1 cellular context compared by ENCODE assay signal in the genomic region with DNA sequence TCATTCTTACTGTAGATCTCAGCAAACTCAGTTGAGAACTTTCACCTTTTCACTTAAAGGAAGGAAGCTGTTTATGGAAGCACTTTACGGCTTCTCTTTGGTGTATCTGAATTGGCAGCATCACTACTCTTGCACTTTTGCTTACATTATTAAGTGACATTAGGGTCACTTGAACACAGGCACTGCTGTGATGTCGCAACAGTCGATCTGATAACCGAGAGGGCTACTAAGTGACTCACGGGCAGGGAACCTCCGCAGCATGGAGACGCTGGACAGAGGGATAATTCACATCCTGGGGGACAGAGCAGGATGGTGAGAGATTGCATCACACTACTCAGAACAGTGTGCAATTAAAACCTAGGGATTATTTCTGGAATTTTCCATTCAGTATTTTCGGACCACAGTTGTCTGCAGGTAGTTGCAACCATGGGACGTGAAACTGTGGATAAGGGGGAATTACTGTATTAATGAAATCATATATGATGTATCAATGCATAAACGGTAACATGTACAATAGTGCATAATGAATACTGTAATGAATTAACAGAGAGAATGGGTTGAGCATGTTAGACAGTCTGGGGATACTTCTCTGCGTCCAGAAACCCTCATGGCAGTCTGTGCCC.
A peak's percentile ranks its signal among the peaks of the same experiment; 100 is the strongest.
TF ChIP-seq lines count a peak whose summit lies in the region.

No MANE protein-coding gene starts in this region.

TF ChIP-seq in HepG2, 621 proteins besides CTCF, POLR2A, EP300 and RAD21 (continued from another document):
- TF ChIP-seq SAFB2 (CRISPR knock-in tag; IDR thresholded peaks at IDR 0.05; ENCODE audit: borderline replicate concordance, low read depth) (no peak), ZNF446 (CRISPR knock-in tag; IDR thresholded peaks at IDR 0.05) (no peak), IRF2 (CRISPR knock-in tag; IDR thresholded peaks at IDR 0.05) (peak; percentile 59; the same call in 1 of the 2 replicates), GATAD1 (CRISPR knock-in tag; IDR thresholded peaks at IDR 0.05) (0 out of 2 replicates have a peak, but pooled peaks have one; percentile 29), CREB1 (IDR thresholded peaks at IDR 0.05) (no peak), CREB1 (CRISPR knock-in tag; IDR thresholded peaks at IDR 0.05) (0 out of 2 replicates have a peak, but pooled peaks have one; percentile 57), ZNF34 (CRISPR knock-in tag; IDR thresholded peaks at IDR 0.05; ENCODE audit: borderline replicate concordance) (no peak), ZNF788 (CRISPR knock-in tag; IDR thresholded peaks at IDR 0.05; ENCODE audit: borderline replicate concordance) (no peak), TBX2 (CRISPR knock-in tag; IDR thresholded peaks at IDR 0.05; ENCODE audit: borderline replicate concordance) (peak; percentile 55; the same call in 1 of the 2 replicates), ZMYM4 (CRISPR knock-in tag; IDR thresholded peaks at IDR 0.05) (no peak), ZNF770 (CRISPR knock-in tag; IDR thresholded peaks at IDR 0.05) (no peak), ZHX2 (IDR thresholded peaks at IDR 0.05; ENCODE audit: low read depth) (peak; percentile 32; the same call in 1 of the 2 replicates), ZHX2 (CRISPR knock-in tag; IDR thresholded peaks at IDR 0.05; ENCODE audit: borderline replicate concordance) (no peak), REXO4 (CRISPR knock-in tag; IDR thresholded peaks at IDR 0.05; ENCODE audit: borderline replicate concordance) (no peak), TOE1 (CRISPR knock-in tag; IDR thresholded peaks at IDR 0.05) (no peak), ZNF678 (CRISPR knock-in tag; IDR thresholded peaks at IDR 0.05) (no peak), RCOR2 (CRISPR knock-in tag; IDR thresholded peaks at IDR 0.05) (no peak), ETV5 (CRISPR knock-in tag; IDR thresholded peaks at IDR 0.05; ENCODE audit: borderline replicate concordance) (peak; percentile 67; the same call in 1 of the 2 replicates)
- TF ChIP-seq, protein P1, sequence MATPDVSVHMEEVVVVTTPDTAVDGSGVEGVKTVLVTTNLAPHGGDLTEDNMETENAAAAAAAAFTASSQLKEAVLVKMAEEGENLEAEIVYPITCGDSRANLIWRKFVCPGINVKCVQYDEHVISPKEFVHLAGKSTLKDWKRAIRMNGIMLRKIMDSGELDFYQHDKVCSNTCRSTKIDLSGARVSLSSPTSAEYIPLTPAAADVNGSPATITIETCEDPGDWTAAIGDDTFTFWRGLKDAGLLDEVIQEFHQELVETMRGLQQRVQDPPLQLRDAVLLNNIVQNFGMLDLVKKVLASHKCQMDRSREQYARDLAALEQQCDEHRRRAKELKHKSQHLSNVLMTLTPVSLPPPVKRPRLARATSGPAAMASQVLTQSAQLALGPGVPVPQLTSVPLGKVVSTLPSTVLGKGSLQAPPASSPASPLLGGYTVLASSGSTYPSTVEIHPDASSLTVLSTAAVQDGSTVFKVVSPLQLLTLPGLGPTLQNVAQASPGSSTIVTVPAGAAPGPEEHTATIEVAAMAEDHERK (CRISPR knock-in tag; IDR thresholded peaks at IDR 0.05; ENCODE audit: low read depth) = no peak
